ENCODE assay signal across 1 cellular context in the genomic region with DNA sequence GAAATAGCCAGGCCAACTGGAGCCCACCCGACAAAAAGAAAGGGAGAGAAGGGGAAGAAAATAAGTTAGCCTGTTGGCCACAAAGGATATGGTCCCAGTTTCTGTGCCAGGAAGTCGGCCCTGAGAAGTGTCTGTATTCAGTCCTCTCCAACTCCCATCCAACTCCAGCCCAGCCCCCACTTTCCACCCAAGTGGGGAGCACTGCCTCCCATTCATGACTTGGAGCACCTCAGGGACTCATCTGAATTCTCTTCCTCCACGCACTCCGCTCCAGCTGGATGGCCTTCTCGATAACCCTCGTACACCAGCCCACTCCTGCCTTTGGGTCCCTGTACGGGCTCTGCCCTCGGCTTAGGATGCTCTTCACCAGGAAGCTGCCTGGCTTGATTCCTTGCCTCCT.
TF ChIP-seq lines count a peak whose summit lies in the region.

No MANE protein-coding gene starts in this region.

TF ChIP-seq in HepG2, 621 proteins besides CTCF, POLR2A, EP300 and RAD21 (continued from another document):
- TF ChIP-seq ZBTB3 (CRISPR knock-in tag; IDR thresholded peaks at IDR 0.05; ENCODE audit: borderline replicate concordance, low read depth) = no peak
